ENCODE assay signal across 8 cellular contexts in the genomic region with DNA sequence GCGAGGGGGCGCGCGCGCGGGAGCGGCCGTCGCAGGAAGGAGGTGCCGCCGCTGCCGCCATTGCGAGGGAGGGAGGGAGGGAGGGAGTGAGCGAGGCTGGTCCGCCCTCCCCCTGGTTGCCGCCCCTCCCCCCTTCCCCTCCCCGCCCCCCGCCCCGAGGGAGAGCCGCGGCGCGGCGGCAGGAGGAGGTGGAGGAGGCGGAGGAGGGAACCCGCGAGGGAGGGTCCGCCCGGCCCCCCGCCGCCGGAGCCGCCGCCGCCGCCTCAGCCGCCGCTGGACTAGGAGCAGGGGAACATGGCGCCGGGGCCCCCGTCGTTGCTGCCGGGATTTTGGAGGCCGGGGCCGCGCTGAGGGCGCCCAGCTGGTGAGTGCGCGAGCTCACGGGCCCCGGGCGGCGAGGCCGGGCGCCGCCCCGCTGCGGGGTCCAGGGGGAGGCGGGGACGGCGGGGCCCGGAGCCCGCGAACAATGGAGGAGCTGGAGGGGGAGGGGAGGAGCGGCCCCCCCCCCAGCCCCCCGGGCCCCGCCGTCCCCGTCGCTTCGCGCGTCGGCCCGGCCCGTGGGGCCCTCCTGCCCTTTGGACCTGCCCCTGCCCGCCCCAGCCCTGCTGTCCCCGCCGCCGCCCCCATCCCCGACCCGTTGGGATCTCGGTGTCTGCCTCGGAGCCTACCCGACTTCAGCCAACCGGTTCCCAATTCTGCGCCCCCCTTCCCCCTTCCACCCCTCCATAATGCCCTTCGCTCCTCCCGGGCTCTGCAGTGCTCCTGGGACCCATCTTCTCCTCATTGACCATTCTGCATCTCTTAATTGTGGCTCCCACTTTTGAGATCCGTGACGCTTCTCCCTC. TPM values are rescaled to one million over a fixed set of nuclear protein-coding genes. Genes with fewer than 3 reads are reported as not detected.
A peak's percentile ranks its signal among the peaks of the same experiment; 100 is the strongest.
DNase-seq lines count a peak whose midpoint lies in the region; ATAC-seq and TF ChIP-seq lines count a peak whose summit lies in the region.

A gene (plus strand): TSS at position 152 of the 845 bp plus-strand sequence. CDS start 57,679 bp downstream, outside the sequence.

- no peaks in the 10 kb centered on the region for H3K36me3 ChIP-seq in kidney epithelial cell (ENCODE audit: control insufficient read depth, insufficient read depth, low read length)

- peaks cover 13% of the 10 kb centered on the region for H3K4me1 Mint-ChIP-seq in central memory CD8-positive, alpha-beta T cell

- peak within 1 kb of the TSS; percentile 53 for H3K27ac Mint-ChIP-seq in central memory CD8-positive, alpha-beta T cell (ENCODE audit: low read depth)

- no peak within 1 kb of the TSS for H3K4me3 Mint-ChIP-seq in central memory CD8-positive, alpha-beta T cell

- no peaks in the 10 kb centered on the region for H3K9me3 Mint-ChIP-seq in central memory CD8-positive, alpha-beta T cell

- TF ChIP-seq CTCF in GM12875 (IDR thresholded peaks at IDR 0.05; ENCODE audit: borderline replicate concordance, insufficient read depth, low read depth, low read length) (no peak), kidney epithelial cell (IDR thresholded peaks at IDR 0.05; ENCODE audit: insufficient read depth, low read length, poor library complexity, severe bottlenecking) (no peak)

- no peaks in the 10 kb centered on the region for H3K27me3 ChIP-seq in kidney epithelial cell (ENCODE audit: control insufficient read depth, insufficient read depth, low read length)

- H3K27me3 Mint-ChIP-seq in central memory CD8-positive, alpha-beta T cell = no peaks in the 10 kb centered on the region

- DNase-seq in T follicular helper cell (ENCODE audit: low read depth) (peak; percentile 76), kidney epithelial cell (ENCODE audit: low read depth) (no peak)
- peak in 1 of 2 donors; percentile 26 for DNase-seq in central memory CD8-positive, alpha-beta T cell (ENCODE audit: low spot score in 2 of 2)
- peak; percentile 27 for DNase-seq in stimulated activated CD4-positive, alpha-beta T cell treated with anti-CD3 and anti-CD28 coated beads, Interleukin-4, amount 100 ng/mL, for 24 hours

- peaks cover 9% of the 10 kb centered on the region for H3K36me3 Mint-ChIP-seq in central memory CD8-positive, alpha-beta T cell (ENCODE audit: insufficient read depth)

- ATAC-seq in HG02981 (IDR thresholded peaks at IDR 0.05; ENCODE audit: unreplicated experiment) = peak; percentile 22
- ATAC-seq in central memory CD8-positive, alpha-beta T cell (replicated peaks; ENCODE audit: extremely low read depth, poor library complexity, severe bottlenecking) = peak; percentile 55
- no peak for ATAC-seq in GM18870 (IDR thresholded peaks at IDR 0.05; ENCODE audit: unreplicated experiment)
- ATAC-seq in GM21576 (IDR thresholded peaks at IDR 0.05; ENCODE audit: unreplicated experiment) = no peak

- H3K4me3 ChIP-seq in GM12875 (ENCODE audit: low read depth, low read length) = peak within 1 kb of the TSS; percentile 91
- peak within 1 kb of the TSS; percentile 85 for H3K4me3 ChIP-seq in kidney epithelial cell (ENCODE audit: low read depth, low read length)

RNA-seq across cellular contexts. Expression of the gene that starts here (rescaled TPM):
- total RNA-seq in kidney epithelial cell = 30.9 and 31.6 TPM in 2 replicates

Comparison
In these comparisons a context has a peak if more than half of its experiments do, and no peak if none do; other contexts are left out.
1. ATAC-seq: peak in HG02981 (single experiment) and central memory CD8-positive, alpha-beta T cell (single experiment); none in GM18870 (single experiment) and GM21576 (single experiment).